In genomic region chr22:20267441-20268288, GRCh38 we compare ENCODE assay signal across 8 cellular contexts. TPM values are rescaled to one million over a fixed set of nuclear protein-coding genes. Genes with fewer than 3 reads are reported as not detected.
DNase-seq lines count a peak whose midpoint lies in the region; ATAC-seq, FAIRE-seq and TF ChIP-seq lines count a peak whose summit lies in the region.

No MANE protein-coding gene starts in this region.

- H3K9me3 Mint-ChIP-seq in chondrocyte (ENCODE audit: low read depth) (no peaks in the 10 kb centered on the region), naive B cell (no peaks in the 10 kb centered on the region)

- peaks cover 4% of the 10 kb centered on the region for H3K27me3 ChIP-seq in HL-60 (ENCODE audit: insufficient read depth, poor library complexity, severe bottlenecking)

- H3K27me3 Mint-ChIP-seq in chondrocyte (ENCODE audit: low read depth) (no peaks in the 10 kb centered on the region), naive B cell (peaks cover 4 to 43% (median 7%) of the 10 kb centered on the region in 3 donors)

- no peaks in the 10 kb centered on the region for H3K9me3 ChIP-seq in kidney (ENCODE audit: control insufficient read depth in 1 of 2, low read length in 2 of 2)

- H3K36me3 Mint-ChIP-seq in chondrocyte (ENCODE audit: low read depth) = no peaks in the 10 kb centered on the region
- no peaks in the 10 kb centered on the region for H3K36me3 Mint-ChIP-seq in naive B cell

- CTCF ChIA-PET in AG04449 (lab: Yijun Ruan, JAX) = no interaction called here

- H3K4me3 ChIP-seq in AG04449 (ENCODE audit: low read depth, low read length) (peak overlapping the region; percentile 1; the same call in 1 of the 2 replicates), HL-60 (replicated peaks; ENCODE audit: insufficient read depth, low read length) (peak overlapping the region; percentile 27), kidney (ENCODE audit: low read length in 2 of 2) (no peak overlapping the region)

- DNase-seq in AG04449 (ENCODE audit: low read depth, low spot score) (no peak), HL-60 (ENCODE audit: low read depth in 1 of 2, low spot score in 1 of 2) (no peak), chondrocyte (ENCODE audit: low spot score) (no peak), naive B cell (no peak), cerebellum (ENCODE audit: low spot score) (no peak), kidney (no peak)

- H3K27ac ChIP-seq in HL-60 (replicated peaks) (no peak overlapping the region), kidney (ENCODE audit: low read depth in 2 of 2, low read length in 2 of 2) (no peak overlapping the region)

- H3K27ac Mint-ChIP-seq in chondrocyte (ENCODE audit: unreplicated experiment) = no peak overlapping the region
- H3K27ac Mint-ChIP-seq in naive B cell = no peak overlapping the region

- H3K36me3 ChIP-seq in kidney (ENCODE audit: control insufficient read depth in 1 of 2, insufficient read depth in 2 of 2, low read length in 2 of 2) = no peaks in the 10 kb centered on the region

- H3K4me1 ChIP-seq in kidney (ENCODE audit: control insufficient read depth in 1 of 2, insufficient read depth in 1 of 2, low read depth in 1 of 2, low read length in 2 of 2) = peaks cover 0 to 3% of the 10 kb centered on the region in 2 donors

- H3K4me1 Mint-ChIP-seq in chondrocyte (ENCODE audit: low read depth) (peaks cover 12% of the 10 kb centered on the region), naive B cell (peaks cover 0 to 15% (median 3%) of the 10 kb centered on the region in 3 donors)

- intact Hi-C loops in kidney (cut with DNase I) = no loop called here

- no peak overlapping the region for H3K9ac ChIP-seq in kidney (ENCODE audit: low read length in 2 of 2)

- no peak for FAIRE-seq in kidney (lab: Jason Lieb, UNC)

- H3K4me3 Mint-ChIP-seq in chondrocyte (ENCODE audit: unreplicated experiment) = peak overlapping the region; percentile 52
- H3K4me3 Mint-ChIP-seq in naive B cell = peak overlapping the region in 6 of 8 donors; percentile 12 to 83 (median 68)

- ATAC-seq in naive B cell (ENCODE audit: low read depth in 2 of 2) (peak in 1 of 2 donors; percentile 12), GM18519 (IDR thresholded peaks at IDR 0.05; ENCODE audit: low FRiP score, unreplicated experiment) (no peak), HG03139 (IDR thresholded peaks at IDR 0.05; ENCODE audit: unreplicated experiment) (no peak)

- no peak for TF ChIP-seq CTCF in AG04449 (IDR thresholded peaks at IDR 0.05; ENCODE audit: insufficient read depth, low read length, missing control alignments)
- no peak for TF ChIP-seq CTCF in HL-60 (IDR thresholded peaks at IDR 0.05; ENCODE audit: insufficient read depth, low read length)
- TF ChIP-seq CTCF in chondrocyte (IDR thresholded peaks at IDR 0.05) = no peak
- TF ChIP-seq CTCF in kidney (IDR thresholded peaks at IDR 0.05; ENCODE audit: borderline replicate concordance, extremely low read depth, insufficient read depth) = no peak

- POLR2A ChIA-PET in AG04449 (lab: Yijun Ruan, JAX) = no interaction called here

RNA-seq across cellular contexts. Expression of gene RTN4R, which starts 0.5 kb away (rescaled TPM):
- total RNA-seq in chondrocyte = 0.75 to 5.5 TPM (median 5.5 TPM) in 3 replicates
- not detected for polyA plus RNA-seq in naive B cell (ENCODE audit: low read depth in 6 of 6)
- total RNA-seq in cerebellum = 8.0 TPM
- 1.2 TPM for total RNA-seq in kidney
- 2.5 TPM for polyA plus RNA-seq in kidney (ENCODE audit: insufficient read depth, low read depth, low replicate concordance)

RNA-seq across cellular contexts. Expression of gene DGCR6L, which starts 52.2 kb away (rescaled TPM):
- total RNA-seq in chondrocyte = 45.7 to 52.6 TPM (median 47.2 TPM) in 3 replicates
- polyA plus RNA-seq in naive B cell (ENCODE audit: low read depth in 6 of 6) = 10 to 100 TPM; 54.0 to 84.4 (median 56.6) TPM
- 25.3 TPM for total RNA-seq in cerebellum
- total RNA-seq in kidney = 35.3 TPM
- 137 TPM for polyA plus RNA-seq in kidney (ENCODE audit: insufficient read depth, low read depth, low replicate concordance)

Comparison
In these comparisons a context has a peak if more than half of its experiments do, and no peak if none do; other contexts are left out.
1. H3K4me3 ChIP-seq: peak in AG04449 (single experiment) and HL-60 (single experiment); none in kidney (0 of 2).